In the genomic region with DNA sequence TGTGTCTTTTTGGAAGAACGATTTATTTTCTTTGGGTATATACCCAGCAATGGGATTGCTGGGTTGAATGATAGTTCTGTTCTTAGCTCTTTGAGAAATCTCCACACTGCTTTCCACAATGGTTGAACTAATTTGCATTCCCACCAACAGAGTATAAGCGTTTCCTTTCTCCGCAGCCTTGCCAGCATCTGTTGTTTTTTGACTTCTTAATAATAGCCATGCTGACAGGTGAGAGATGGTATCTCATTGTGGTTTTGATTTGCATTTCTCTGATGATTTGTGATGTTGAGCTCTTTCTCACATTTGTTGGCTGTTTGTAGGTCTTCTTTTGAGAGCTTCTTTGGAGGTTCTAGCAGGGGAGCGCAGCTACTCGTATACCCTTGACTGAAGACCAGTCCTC, we compare ENCODE assay signal across 17 cellular contexts.
"Had no signal": no experiment of that assay in that cellular context is flagged by ENCODE, and none has a peak within 500 bp of the region (broad histone marks: within the 10 kb centered on the region; RNA-seq: fewer than 3 reads in every experiment).

No MANE protein-coding gene starts in this region.

- H3K4me3 Mint-ChIP-seq: activated CD8-positive, alpha-beta memory T cell treated with anti-CD3 and anti-CD28 coated beads, Interleukin-2, amount 10 ng/mL, durations not matched to agents 7 days and 5 days; activated naive CD8-positive, alpha-beta T cell treated with anti-CD3 and anti-CD28 coated beads for 36 hours; brain; stimulated activated naive CD8-positive, alpha-beta T cell treated with anti-CD3 and anti-CD28 coated beads, Interleukin-15, amount 100 ng/mL, for 72 hours had no signal

- DNase-seq: activated CD8-positive, alpha-beta memory T cell treated with anti-CD3 and anti-CD28 coated beads, Interleukin-2, amount 10 ng/mL, durations not matched to agents 7 days and 5 days; activated gamma-delta T cell treated with Interleukin-2 at 50 U/mL for 16 hours; activated naive CD8-positive, alpha-beta T cell treated with anti-CD3 and anti-CD28 coated beads for 36 hours; activated T-cell treated with anti-CD3 and anti-CD28 coated beads, Interleukin-2, amount 50 U/mL, for 48 hours; cortex of kidney; effector CD8-positive, alpha-beta T cell; foreskin fibroblast; hippocampal formation; mammary epithelial cell; ovary; right lobe of liver; stimulated activated naive CD8-positive, alpha-beta T cell treated with anti-CD3 and anti-CD28 coated beads, Interleukin-15, amount 100 ng/mL, for 72 hours; testis; upper lobe of right lung had no signal

- H3K27ac ChIP-seq: ovary, right lobe of liver, testis, upper lobe of right lung had no signal

- ATAC-seq: activated CD8-positive, alpha-beta memory T cell treated with anti-CD3 and anti-CD28 coated beads, Interleukin-2, amount 10 ng/mL, durations not matched to agents 7 days and 5 days; left lobe of liver; right lobe of liver; stimulated activated naive CD8-positive, alpha-beta T cell treated with anti-CD3 and anti-CD28 coated beads, Interleukin-15, amount 100 ng/mL, for 72 hours; upper lobe of right lung had no signal

- H3K27ac Mint-ChIP-seq: activated CD8-positive, alpha-beta memory T cell treated with anti-CD3 and anti-CD28 coated beads, Interleukin-2, amount 10 ng/mL, durations not matched to agents 7 days and 5 days; activated naive CD8-positive, alpha-beta T cell treated with anti-CD3 and anti-CD28 coated beads for 36 hours; brain had no signal

- H3K27me3 ChIP-seq: ovary, right lobe of liver, testis had no signal

- H3K36me3 ChIP-seq: ovary, right lobe of liver, upper lobe of right lung had no signal

- H3K27me3 Mint-ChIP-seq: activated naive CD8-positive, alpha-beta T cell treated with anti-CD3 and anti-CD28 coated beads for 36 hours had no signal

- H3K9me3 ChIP-seq: ovary, right lobe of liver, testis, upper lobe of right lung had no signal

- H3K36me3 Mint-ChIP-seq: activated CD8-positive, alpha-beta memory T cell treated with anti-CD3 and anti-CD28 coated beads, Interleukin-2, amount 10 ng/mL, durations not matched to agents 7 days and 5 days; activated naive CD8-positive, alpha-beta T cell treated with anti-CD3 and anti-CD28 coated beads for 36 hours; brain had no signal

- H3K4me1 ChIP-seq: right lobe of liver, testis, upper lobe of right lung had no signal

- H3K4me2 ChIP-seq: smooth muscle cell had no signal

- H3K4me3 ChIP-seq: ovary, right lobe of liver, smooth muscle cell, testis, upper lobe of right lung had no signal
